ENCODE assay signal across 1 cellular context in genomic region chr3:123021986-123022510, GRCh38.
TF ChIP-seq lines count a peak whose summit lies in the region.

No MANE protein-coding gene starts in this region.

TF ChIP-seq in GM12878, 131 proteins besides CTCF, POLR2A, EP300 and RAD21 (continued from another document):
- TF ChIP-seq ZBTB4 (CRISPR knock-in tag; IDR thresholded peaks at IDR 0.05) = no peak
- no peak for TF ChIP-seq BCL3 (IDR thresholded peaks at IDR 0.05; ENCODE audit: borderline replicate concordance, insufficient read depth, low read depth, low read length, poor library complexity, severe bottlenecking)
- TF ChIP-seq CBFB (IDR thresholded peaks at IDR 0.05; ENCODE audit: low read depth) = no peak
TF ChIP-seq in GM12878: peak in this region for 0.
